ENCODE assay signal across 1 cellular context in the genomic region with DNA sequence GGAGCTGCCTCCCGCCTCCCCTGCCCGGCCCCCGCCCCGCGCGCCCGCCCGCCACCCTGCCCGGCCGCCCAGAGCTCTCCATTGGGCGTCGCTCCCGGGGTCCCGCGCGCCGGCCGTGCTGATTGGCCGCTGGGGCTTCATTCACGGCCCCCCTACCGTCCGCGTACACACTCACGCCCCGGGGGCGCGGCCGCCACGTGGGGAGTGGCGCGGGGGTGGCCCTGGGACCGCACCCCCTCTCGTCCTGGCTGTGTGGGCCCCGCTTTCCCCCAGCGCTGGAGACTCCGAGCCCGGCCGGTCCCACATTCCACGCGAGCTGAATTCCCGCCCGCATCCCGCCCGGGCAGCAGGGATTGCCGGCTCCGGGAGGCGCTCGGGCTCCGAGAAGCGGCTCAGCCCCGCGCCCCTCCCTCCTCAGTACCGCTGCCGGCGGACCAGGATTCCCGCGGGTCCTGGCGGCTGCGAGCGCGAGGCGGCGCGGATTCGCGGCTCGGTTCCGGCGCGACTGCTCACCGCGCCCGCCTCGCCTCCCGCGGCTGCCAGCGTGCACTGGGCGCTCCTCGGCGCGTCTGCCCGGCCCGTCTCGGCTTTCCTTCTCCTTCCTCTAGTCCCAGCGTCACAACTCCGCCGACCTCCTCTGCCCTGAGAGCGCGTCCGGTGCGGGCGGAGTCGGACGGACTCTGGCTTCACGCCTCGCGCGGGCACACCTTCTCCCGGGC.
TF ChIP-seq lines count a peak whose summit lies in the region.

No MANE protein-coding gene starts in this region.

TF ChIP-seq in SK-N-SH, 30 proteins besides CTCF, POLR2A, EP300 and RAD21:
- TF ChIP-seq, protein P1, sequence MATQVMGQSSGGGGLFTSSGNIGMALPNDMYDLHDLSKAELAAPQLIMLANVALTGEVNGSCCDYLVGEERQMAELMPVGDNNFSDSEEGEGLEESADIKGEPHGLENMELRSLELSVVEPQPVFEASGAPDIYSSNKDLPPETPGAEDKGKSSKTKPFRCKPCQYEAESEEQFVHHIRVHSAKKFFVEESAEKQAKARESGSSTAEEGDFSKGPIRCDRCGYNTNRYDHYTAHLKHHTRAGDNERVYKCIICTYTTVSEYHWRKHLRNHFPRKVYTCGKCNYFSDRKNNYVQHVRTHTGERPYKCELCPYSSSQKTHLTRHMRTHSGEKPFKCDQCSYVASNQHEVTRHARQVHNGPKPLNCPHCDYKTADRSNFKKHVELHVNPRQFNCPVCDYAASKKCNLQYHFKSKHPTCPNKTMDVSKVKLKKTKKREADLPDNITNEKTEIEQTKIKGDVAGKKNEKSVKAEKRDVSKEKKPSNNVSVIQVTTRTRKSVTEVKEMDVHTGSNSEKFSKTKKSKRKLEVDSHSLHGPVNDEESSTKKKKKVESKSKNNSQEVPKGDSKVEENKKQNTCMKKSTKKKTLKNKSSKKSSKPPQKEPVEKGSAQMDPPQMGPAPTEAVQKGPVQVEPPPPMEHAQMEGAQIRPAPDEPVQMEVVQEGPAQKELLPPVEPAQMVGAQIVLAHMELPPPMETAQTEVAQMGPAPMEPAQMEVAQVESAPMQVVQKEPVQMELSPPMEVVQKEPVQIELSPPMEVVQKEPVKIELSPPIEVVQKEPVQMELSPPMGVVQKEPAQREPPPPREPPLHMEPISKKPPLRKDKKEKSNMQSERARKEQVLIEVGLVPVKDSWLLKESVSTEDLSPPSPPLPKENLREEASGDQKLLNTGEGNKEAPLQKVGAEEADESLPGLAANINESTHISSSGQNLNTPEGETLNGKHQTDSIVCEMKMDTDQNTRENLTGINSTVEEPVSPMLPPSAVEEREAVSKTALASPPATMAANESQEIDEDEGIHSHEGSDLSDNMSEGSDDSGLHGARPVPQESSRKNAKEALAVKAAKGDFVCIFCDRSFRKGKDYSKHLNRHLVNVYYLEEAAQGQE (IDR thresholded peaks at IDR 0.05; ENCODE audit: low read depth, low read length), result 0 out of 2 replicates have a peak, but pooled peaks have one; percentile 5
- TF ChIP-seq, protein P2, sequence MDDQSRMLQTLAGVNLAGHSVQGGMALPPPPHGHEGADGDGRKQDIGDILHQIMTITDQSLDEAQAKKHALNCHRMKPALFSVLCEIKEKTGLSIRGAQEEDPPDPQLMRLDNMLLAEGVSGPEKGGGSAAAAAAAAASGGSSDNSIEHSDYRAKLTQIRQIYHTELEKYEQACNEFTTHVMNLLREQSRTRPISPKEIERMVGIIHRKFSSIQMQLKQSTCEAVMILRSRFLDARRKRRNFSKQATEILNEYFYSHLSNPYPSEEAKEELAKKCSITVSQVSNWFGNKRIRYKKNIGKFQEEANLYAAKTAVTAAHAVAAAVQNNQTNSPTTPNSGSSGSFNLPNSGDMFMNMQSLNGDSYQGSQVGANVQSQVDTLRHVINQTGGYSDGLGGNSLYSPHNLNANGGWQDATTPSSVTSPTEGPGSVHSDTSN (IDR thresholded peaks at IDR 0.05), result peak; percentile 87
- TF ChIP-seq, protein P3, sequence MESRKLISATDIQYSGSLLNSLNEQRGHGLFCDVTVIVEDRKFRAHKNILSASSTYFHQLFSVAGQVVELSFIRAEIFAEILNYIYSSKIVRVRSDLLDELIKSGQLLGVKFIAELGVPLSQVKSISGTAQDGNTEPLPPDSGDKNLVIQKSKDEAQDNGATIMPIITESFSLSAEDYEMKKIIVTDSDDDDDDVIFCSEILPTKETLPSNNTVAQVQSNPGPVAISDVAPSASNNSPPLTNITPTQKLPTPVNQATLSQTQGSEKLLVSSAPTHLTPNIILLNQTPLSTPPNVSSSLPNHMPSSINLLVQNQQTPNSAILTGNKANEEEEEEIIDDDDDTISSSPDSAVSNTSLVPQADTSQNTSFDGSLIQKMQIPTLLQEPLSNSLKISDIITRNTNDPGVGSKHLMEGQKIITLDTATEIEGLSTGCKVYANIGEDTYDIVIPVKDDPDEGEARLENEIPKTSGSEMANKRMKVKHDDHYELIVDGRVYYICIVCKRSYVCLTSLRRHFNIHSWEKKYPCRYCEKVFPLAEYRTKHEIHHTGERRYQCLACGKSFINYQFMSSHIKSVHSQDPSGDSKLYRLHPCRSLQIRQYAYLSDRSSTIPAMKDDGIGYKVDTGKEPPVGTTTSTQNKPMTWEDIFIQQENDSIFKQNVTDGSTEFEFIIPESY (IDR thresholded peaks at IDR 0.05; ENCODE audit: borderline replicate concordance, low read depth), result no peak
- TF ChIP-seq CHD2 (IDR thresholded peaks at IDR 0.05; ENCODE audit: low read length, partially characterized antibody), result no peak
- peak; percentile 50; the same call in 1 of the 2 replicates for TF ChIP-seq MXI1 (IDR thresholded peaks at IDR 0.05; ENCODE audit: low read depth, low read length)
- TF ChIP-seq ELF1 (IDR thresholded peaks at IDR 0.05), result no peak
- TF ChIP-seq, protein P4, sequence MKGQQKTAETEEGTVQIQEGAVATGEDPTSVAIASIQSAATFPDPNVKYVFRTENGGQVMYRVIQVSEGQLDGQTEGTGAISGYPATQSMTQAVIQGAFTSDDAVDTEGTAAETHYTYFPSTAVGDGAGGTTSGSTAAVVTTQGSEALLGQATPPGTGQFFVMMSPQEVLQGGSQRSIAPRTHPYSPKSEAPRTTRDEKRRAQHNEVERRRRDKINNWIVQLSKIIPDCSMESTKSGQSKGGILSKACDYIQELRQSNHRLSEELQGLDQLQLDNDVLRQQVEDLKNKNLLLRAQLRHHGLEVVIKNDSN (IDR thresholded peaks at IDR 0.05; ENCODE audit: borderline replicate concordance, low read depth), result no peak
TF ChIP-seq in SK-N-SH: peak in this region for 3.
